ENCODE assay signal across 8 cellular contexts in genomic region chr16:89216315-89217137, GRCh38. TPM values are rescaled to one million over a fixed set of nuclear protein-coding genes. Genes with fewer than 3 reads are reported as not detected.
DNase-seq lines count a peak whose midpoint lies in the region; ATAC-seq, FAIRE-seq and TF ChIP-seq lines count a peak whose summit lies in the region.

No MANE protein-coding gene starts in this region.

- H3K27ac ChIP-seq in kidney (ENCODE audit: low read depth in 2 of 2, low read length in 2 of 2), result peak overlapping the region; percentile 93 to 95

- peaks cover 4 to 7% of the 10 kb centered on the region in 2 donors for H3K4me1 ChIP-seq in kidney (ENCODE audit: control insufficient read depth in 1 of 2, insufficient read depth in 1 of 2, low read depth in 1 of 2, low read length in 2 of 2)

- intact Hi-C loops in kidney (cut with DNase I), result no loop called here

- H3K9ac ChIP-seq in kidney (ENCODE audit: low read length in 2 of 2), result peak overlapping the region; percentile 84 to 87

- peak; percentile 76 for TF ChIP-seq CTCF in AG10803 (conservative IDR thresholded peaks at IDR 0.05; ENCODE audit: low read length)
- peak; percentile 72 for TF ChIP-seq CTCF in kidney (IDR thresholded peaks at IDR 0.05; ENCODE audit: borderline replicate concordance, extremely low read depth, insufficient read depth)

- DNase-seq in AG10803 (ENCODE audit: low read depth) (peak; percentile 75), NCI-H2196 (lab: John Stamatoyannopoulos, UW; ENCODE audit: unreplicated experiment) (peak; percentile 69), cerebellum (ENCODE audit: low spot score) (peak; percentile 85), kidney (peak; percentile 90)
- DNase-seq in activated CD4-positive, alpha-beta T cell treated with anti-CD3 and anti-CD28 coated beads for 24 hours (ENCODE audit: low read depth in 2 of 2), result peak; percentile 59 to 70
- DNase-seq in stimulated activated CD4-positive, alpha-beta T cell treated with anti-CD3 and anti-CD28 coated beads, Interleukin-12 subunit alpha, Interleukin-12 subunit beta, amount 100 ng/mL, for 4 hours, result peak; percentile 74

- H3K36me3 ChIP-seq in kidney (ENCODE audit: control insufficient read depth in 1 of 2, insufficient read depth in 2 of 2, low read length in 2 of 2), result peaks cover 5 to 9% of the 10 kb centered on the region in 2 donors

- ATAC-seq in GM21423 (IDR thresholded peaks at IDR 0.05; ENCODE audit: unreplicated experiment), result peak; percentile 38
- ATAC-seq in GM21717 (IDR thresholded peaks at IDR 0.05; ENCODE audit: unreplicated experiment), result no peak

- H3K4me3 ChIP-seq in AG10803 (ENCODE audit: low read length), result peak overlapping the region; percentile 91
- H3K4me3 ChIP-seq in kidney (ENCODE audit: low read length in 2 of 2), result peak overlapping the region; percentile 70 to 89

- H3K9me3 ChIP-seq in kidney (ENCODE audit: control insufficient read depth in 1 of 2, low read length in 2 of 2), result no peaks in the 10 kb centered on the region

- FAIRE-seq in kidney (lab: Jason Lieb, UNC), result peak; percentile 8

RNA-seq across cellular contexts. Expression of gene ZNF778, which starts 1.0 kb away (rescaled TPM):
- total RNA-seq in cerebellum, result 18.1 TPM
- total RNA-seq in kidney, result 12.7 TPM
- polyA plus RNA-seq in kidney (ENCODE audit: insufficient read depth, low read depth, low replicate concordance), result 2.2 TPM

RNA-seq across cellular contexts. Expression of gene SLC22A31, which starts 16.2 kb away (rescaled TPM):
- total RNA-seq in cerebellum, result 0.91 TPM
- 1.8 TPM for total RNA-seq in kidney
- 0.47 TPM for polyA plus RNA-seq in kidney (ENCODE audit: insufficient read depth, low read depth, low replicate concordance)

RNA-seq across cellular contexts. Expression of gene CDH15, which starts 45.0 kb away (rescaled TPM):
- 3.8 TPM for total RNA-seq in cerebellum
- total RNA-seq in kidney, result 0.31 TPM
- polyA plus RNA-seq in kidney (ENCODE audit: insufficient read depth, low read depth, low replicate concordance), result 0.22 TPM
